ENCODE assay signal across 1 cellular context in the genomic region with DNA sequence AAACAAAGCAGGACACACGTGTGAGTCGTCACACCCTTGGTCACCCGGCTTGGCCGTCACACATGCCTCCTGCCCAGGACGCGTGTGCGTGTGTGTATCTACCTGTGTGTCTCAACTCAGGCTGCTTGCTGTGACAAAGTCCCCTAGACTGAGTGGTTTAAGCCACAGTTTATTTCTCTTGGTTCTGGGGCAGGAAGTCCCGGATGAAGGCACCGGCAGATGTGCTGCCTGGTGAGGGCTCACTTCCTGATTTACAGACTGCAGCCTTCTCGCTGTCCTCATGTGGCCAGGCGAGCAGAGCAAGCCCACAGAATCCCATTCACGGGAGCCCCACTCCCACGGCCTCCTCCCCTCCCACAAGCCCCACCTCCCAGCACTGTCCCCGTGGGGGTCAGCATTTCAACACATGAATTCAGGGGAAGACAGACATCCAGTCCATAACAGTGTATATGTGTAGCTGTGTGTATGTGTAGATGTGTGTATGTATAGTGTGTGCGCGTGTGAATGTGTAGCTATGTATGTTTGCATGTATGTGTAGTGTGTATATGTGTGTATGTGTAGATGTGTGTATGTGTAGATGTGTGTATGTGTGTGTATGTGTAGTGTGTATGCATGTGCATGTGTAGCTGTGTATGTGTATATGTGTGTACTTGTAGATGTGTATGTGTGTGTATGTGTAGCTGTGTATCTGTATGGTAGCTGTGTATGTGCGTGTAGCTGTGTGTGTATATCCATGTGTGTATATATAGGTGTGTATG.
TF ChIP-seq lines count a peak whose summit lies in the region.

No MANE protein-coding gene starts in this region.

TF ChIP-seq in GM23338, 12 proteins besides CTCF, POLR2A, EP300 and RAD21 (continued from another document):
- TF ChIP-seq POLR2AphosphoS5 (IDR thresholded peaks at IDR 0.05; ENCODE audit: low read depth) (no peak), ZNF331 (CRISPR knock-in tag; IDR thresholded peaks at IDR 0.05; ENCODE audit: low read depth) (no peak)
